In genomic region chrX:10106801-10107200, GRCh38 we compare ENCODE assay signal across 1 cellular context.
TF ChIP-seq lines count a peak whose summit lies in the region.

No MANE protein-coding gene starts in this region.

TF ChIP-seq in HepG2, 621 proteins besides CTCF, POLR2A, EP300 and RAD21 (continued from another document):
- TF ChIP-seq, protein P1, sequence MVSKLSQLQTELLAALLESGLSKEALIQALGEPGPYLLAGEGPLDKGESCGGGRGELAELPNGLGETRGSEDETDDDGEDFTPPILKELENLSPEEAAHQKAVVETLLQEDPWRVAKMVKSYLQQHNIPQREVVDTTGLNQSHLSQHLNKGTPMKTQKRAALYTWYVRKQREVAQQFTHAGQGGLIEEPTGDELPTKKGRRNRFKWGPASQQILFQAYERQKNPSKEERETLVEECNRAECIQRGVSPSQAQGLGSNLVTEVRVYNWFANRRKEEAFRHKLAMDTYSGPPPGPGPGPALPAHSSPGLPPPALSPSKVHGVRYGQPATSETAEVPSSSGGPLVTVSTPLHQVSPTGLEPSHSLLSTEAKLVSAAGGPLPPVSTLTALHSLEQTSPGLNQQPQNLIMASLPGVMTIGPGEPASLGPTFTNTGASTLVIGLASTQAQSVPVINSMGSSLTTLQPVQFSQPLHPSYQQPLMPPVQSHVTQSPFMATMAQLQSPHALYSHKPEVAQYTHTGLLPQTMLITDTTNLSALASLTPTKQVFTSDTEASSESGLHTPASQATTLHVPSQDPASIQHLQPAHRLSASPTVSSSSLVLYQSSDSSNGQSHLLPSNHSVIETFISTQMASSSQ (IDR thresholded peaks at IDR 0.05; ENCODE audit: low read depth), result no peak
- TF ChIP-seq, protein P1 (CRISPR knock-in tag; IDR thresholded peaks at IDR 0.05; ENCODE audit: borderline replicate concordance), result no peak
- TF ChIP-seq NFE2 (CRISPR knock-in tag; IDR thresholded peaks at IDR 0.05) (no peak), ZNF510 (CRISPR knock-in tag; IDR thresholded peaks at IDR 0.05; ENCODE audit: low read depth) (no peak), ZNF879 (CRISPR knock-in tag; IDR thresholded peaks at IDR 0.05) (no peak), ZNF232 (CRISPR knock-in tag; IDR thresholded peaks at IDR 0.05; ENCODE audit: borderline replicate concordance) (no peak), DRAP1 (CRISPR knock-in tag; IDR thresholded peaks at IDR 0.05) (no peak), RCOR2 (CRISPR knock-in tag; IDR thresholded peaks at IDR 0.05) (no peak), KDM4B (CRISPR knock-in tag; IDR thresholded peaks at IDR 0.05) (no peak), ZNF350 (CRISPR knock-in tag; IDR thresholded peaks at IDR 0.05; ENCODE audit: borderline replicate concordance, low read depth) (no peak)
TF ChIP-seq in HepG2: peak in this region for 0.
